1 cellular context compared by ENCODE assay signal in the genomic region with DNA sequence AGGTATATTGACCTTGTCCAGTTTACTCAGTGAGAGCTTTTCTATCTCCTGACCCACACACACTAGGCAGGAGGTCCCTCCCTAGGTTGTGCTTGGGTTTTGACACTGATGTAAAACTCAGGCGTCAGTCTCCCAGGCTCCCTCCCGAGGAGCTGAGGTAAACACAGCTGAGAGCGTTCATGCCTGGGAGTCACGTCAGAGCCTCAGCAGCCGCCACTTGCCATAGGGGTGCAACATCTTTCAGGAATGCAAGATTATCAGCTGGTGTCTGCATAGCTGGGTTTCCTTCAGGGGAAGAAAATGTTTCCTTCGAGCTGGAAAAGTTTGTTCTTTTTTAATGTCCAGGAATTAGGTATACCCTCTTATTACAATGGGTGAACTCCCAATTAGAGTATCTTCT.
A peak's percentile ranks its signal among the peaks of the same experiment; 100 is the strongest.
TF ChIP-seq lines count a peak whose summit lies in the region.

No MANE protein-coding gene starts in this region.

TF ChIP-seq in HEK293, 187 proteins besides CTCF, POLR2A, EP300 and RAD21 (continued from another document):
- TF ChIP-seq, protein P1, sequence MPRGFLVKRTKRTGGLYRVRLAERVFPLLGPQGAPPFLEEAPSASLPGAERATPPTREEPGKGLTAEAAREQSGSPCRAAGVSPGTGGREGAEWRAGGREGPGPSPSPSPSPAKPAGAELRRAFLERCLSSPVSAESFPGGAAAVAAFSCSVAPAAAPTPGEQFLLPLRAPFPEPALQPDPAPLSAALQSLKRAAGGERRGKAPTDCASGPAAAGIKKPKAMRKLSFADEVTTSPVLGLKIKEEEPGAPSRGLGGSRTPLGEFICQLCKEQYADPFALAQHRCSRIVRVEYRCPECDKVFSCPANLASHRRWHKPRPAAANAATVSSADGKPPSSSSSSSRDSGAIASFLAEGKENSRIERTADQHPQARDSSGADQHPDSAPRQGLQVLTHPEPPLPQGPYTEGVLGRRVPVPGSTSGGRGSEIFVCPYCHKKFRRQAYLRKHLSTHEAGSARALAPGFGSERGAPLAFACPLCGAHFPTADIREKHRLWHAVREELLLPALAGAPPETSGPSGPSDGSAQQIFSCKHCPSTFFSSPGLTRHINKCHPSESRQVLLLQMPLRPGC (tag by site-specific recombination; IDR thresholded peaks at IDR 0.05) = peak; percentile 58; the same call in 1 of the 2 replicates
- TF ChIP-seq ZIC2 (tag by site-specific recombination; IDR thresholded peaks at IDR 0.05) (peak; percentile 88), IKZF3 (tag by site-specific recombination; IDR thresholded peaks at IDR 0.05) (peak; percentile 89), ZNF660 (tag by site-specific recombination; IDR thresholded peaks at IDR 0.05) (peak; percentile 47; the same call in 1 of the 2 replicates), ZSCAN16 (tag by site-specific recombination; IDR thresholded peaks at IDR 0.05) (peak; percentile 73; the same call in 1 of the 2 replicates), SP7 (tag by site-specific recombination; IDR thresholded peaks at IDR 0.05) (peak; percentile 70), ZNF544 (tag by site-specific recombination; IDR thresholded peaks at IDR 0.05) (no peak), OSR2 (tag by site-specific recombination; IDR thresholded peaks at IDR 0.05) (peak; percentile 33; the same call in 1 of the 2 replicates), ZNF138 (tag by site-specific recombination; IDR thresholded peaks at IDR 0.05; ENCODE audit: borderline replicate concordance) (no peak), ZEB2 (tag by site-specific recombination; IDR thresholded peaks at IDR 0.05) (0 out of 2 replicates have a peak, but pooled peaks have one; percentile 25), YY2 (tag by site-specific recombination; IDR thresholded peaks at IDR 0.05) (no peak), KLF16 (tag by site-specific recombination; IDR thresholded peaks at IDR 0.05) (no peak), ZNF266 (tag by site-specific recombination; IDR thresholded peaks at IDR 0.05; ENCODE audit: low read depth) (no peak), ZNF600 (tag by site-specific recombination; IDR thresholded peaks at IDR 0.05) (peak; percentile 89), ZNF19 (tag by site-specific recombination; IDR thresholded peaks at IDR 0.05; ENCODE audit: low read depth) (no peak), ZBTB21 (tag by site-specific recombination; IDR thresholded peaks at IDR 0.05) (peak; percentile 67; the same call in 1 of the 2 replicates), ZNF248 (tag by site-specific recombination; IDR thresholded peaks at IDR 0.05) (no peak), WT1 (tag by site-specific recombination; IDR thresholded peaks at IDR 0.05) (peak; percentile 89), ZNF629 (tag by site-specific recombination; IDR thresholded peaks at IDR 0.05) (peak; percentile 93), SP2 (tag by site-specific recombination; IDR thresholded peaks at IDR 0.05) (no peak), ZNF394 (tag by site-specific recombination; IDR thresholded peaks at IDR 0.05; ENCODE audit: borderline replicate concordance) (0 out of 2 replicates have a peak, but pooled peaks have one; percentile 15), ZNF530 (tag by site-specific recombination; IDR thresholded peaks at IDR 0.05; ENCODE audit: low read depth) (no peak), SCRT1 (tag by site-specific recombination; IDR thresholded peaks at IDR 0.05; ENCODE audit: borderline replicate concordance) (no peak), ZFP37 (tag by site-specific recombination; IDR thresholded peaks at IDR 0.05) (no peak), ZFP41 (tag by site-specific recombination; IDR thresholded peaks at IDR 0.05; ENCODE audit: borderline replicate concordance) (no peak), ZFP69B (tag by site-specific recombination; IDR thresholded peaks at IDR 0.05) (no peak), KLF10 (tag by site-specific recombination; IDR thresholded peaks at IDR 0.05) (peak; percentile 62; the same call in 1 of the 2 replicates), ZNF626 (tag by site-specific recombination; IDR thresholded peaks at IDR 0.05) (no peak), ZNF423 (tag by site-specific recombination; IDR thresholded peaks at IDR 0.05) (peak; percentile 64; the same call in 1 of the 2 replicates), ZNF654 (tag by site-specific recombination; IDR thresholded peaks at IDR 0.05; ENCODE audit: low read depth) (no peak), ZNF184 (tag by site-specific recombination; IDR thresholded peaks at IDR 0.05) (no peak), ZBTB20 (tag by site-specific recombination; IDR thresholded peaks at IDR 0.05) (no peak), ZNF561 (tag by site-specific recombination; IDR thresholded peaks at IDR 0.05; ENCODE audit: borderline replicate concordance) (peak; percentile 77), FEZF1 (tag by site-specific recombination; IDR thresholded peaks at IDR 0.05) (no peak), ZNF501 (tag by site-specific recombination; IDR thresholded peaks at IDR 0.05) (peak; percentile 16; the same call in 1 of the 2 replicates), ZNF768 (tag by site-specific recombination; IDR thresholded peaks at IDR 0.05) (no peak), ZNF221 (tag by site-specific recombination; IDR thresholded peaks at IDR 0.05; ENCODE audit: borderline replicate concordance) (no peak), ZNF624 (tag by site-specific recombination; IDR thresholded peaks at IDR 0.05) (no peak), ZNF76 (tag by site-specific recombination; IDR thresholded peaks at IDR 0.05; ENCODE audit: borderline replicate concordance, low read depth) (no peak), BCL11B (tag by site-specific recombination; IDR thresholded peaks at IDR 0.05; ENCODE audit: low read depth) (no peak), ZFHX2 (tag by site-specific recombination; conservative IDR thresholded peaks at IDR 0.05) (no peak), GLIS2 (tag by site-specific recombination; IDR thresholded peaks at IDR 0.05) (peak; percentile 59)
- TF ChIP-seq, protein P2, sequence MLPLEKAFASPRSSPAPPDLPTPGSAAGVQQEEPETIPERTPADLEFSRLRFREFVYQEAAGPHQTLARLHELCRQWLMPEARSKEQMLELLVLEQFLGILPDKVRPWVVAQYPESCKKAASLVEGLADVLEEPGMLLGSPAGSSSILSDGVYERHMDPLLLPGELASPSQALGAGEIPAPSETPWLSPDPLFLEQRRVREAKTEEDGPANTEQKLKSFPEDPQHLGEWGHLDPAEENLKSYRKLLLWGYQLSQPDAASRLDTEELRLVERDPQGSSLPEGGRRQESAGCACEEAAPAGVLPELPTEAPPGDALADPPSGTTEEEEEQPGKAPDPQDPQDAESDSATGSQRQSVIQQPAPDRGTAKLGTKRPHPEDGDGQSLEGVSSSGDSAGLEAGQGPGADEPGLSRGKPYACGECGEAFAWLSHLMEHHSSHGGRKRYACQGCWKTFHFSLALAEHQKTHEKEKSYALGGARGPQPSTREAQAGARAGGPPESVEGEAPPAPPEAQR (tag by site-specific recombination; IDR thresholded peaks at IDR 0.05) = no peak
- TF ChIP-seq, protein P3, sequence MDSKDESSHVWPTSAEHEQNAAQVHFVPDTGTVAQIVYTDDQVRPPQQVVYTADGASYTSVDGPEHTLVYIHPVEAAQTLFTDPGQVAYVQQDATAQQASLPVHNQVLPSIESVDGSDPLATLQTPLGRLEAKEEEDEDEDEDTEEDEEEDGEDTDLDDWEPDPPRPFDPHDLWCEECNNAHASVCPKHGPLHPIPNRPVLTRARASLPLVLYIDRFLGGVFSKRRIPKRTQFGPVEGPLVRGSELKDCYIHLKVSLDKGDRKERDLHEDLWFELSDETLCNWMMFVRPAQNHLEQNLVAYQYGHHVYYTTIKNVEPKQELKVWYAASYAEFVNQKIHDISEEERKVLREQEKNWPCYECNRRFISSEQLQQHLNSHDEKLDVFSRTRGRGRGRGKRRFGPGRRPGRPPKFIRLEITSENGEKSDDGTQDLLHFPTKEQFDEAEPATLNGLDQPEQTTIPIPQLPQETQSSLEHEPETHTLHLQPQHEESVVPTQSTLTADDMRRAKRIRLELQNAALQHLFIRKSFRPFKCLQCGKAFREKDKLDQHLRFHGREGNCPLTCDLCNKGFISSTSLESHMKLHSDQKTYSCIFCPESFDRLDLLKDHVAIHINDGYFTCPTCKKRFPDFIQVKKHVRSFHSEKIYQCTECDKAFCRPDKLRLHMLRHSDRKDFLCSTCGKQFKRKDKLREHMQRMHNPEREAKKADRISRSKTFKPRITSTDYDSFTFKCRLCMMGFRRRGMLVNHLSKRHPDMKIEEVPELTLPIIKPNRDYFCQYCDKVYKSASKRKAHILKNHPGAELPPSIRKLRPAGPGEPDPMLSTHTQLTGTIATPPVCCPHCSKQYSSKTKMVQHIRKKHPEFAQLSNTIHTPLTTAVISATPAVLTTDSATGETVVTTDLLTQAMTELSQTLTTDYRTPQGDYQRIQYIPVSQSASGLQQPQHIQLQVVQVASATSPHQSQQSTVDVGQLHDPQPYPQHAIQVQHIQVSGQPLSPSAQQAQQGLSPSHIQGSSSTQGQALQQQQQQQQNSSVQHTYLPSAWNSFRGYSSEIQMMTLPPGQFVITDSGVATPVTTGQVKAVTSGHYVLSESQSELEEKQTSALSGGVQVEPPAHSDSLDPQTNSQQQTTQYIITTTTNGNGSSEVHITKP (tag by site-specific recombination; IDR thresholded peaks at IDR 0.05) = peak; percentile 88
- TF ChIP-seq, protein P4, sequence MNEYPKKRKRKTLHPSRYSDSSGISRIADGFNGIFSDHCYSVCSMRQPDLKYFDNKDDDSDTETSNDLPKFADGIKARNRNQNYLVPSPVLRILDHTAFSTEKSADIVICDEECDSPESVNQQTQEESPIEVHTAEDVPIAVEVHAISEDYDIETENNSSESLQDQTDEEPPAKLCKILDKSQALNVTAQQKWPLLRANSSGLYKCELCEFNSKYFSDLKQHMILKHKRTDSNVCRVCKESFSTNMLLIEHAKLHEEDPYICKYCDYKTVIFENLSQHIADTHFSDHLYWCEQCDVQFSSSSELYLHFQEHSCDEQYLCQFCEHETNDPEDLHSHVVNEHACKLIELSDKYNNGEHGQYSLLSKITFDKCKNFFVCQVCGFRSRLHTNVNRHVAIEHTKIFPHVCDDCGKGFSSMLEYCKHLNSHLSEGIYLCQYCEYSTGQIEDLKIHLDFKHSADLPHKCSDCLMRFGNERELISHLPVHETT (tag by site-specific recombination; IDR thresholded peaks at IDR 0.05) = no peak
- TF ChIP-seq, protein P5, sequence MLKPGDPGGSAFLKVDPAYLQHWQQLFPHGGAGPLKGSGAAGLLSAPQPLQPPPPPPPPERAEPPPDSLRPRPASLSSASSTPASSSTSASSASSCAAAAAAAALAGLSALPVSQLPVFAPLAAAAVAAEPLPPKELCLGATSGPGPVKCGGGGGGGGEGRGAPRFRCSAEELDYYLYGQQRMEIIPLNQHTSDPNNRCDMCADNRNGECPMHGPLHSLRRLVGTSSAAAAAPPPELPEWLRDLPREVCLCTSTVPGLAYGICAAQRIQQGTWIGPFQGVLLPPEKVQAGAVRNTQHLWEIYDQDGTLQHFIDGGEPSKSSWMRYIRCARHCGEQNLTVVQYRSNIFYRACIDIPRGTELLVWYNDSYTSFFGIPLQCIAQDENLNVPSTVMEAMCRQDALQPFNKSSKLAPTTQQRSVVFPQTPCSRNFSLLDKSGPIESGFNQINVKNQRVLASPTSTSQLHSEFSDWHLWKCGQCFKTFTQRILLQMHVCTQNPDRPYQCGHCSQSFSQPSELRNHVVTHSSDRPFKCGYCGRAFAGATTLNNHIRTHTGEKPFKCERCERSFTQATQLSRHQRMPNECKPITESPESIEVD (tag by site-specific recombination; IDR thresholded peaks at IDR 0.05) = peak; percentile 81
- TF ChIP-seq, protein P6, sequence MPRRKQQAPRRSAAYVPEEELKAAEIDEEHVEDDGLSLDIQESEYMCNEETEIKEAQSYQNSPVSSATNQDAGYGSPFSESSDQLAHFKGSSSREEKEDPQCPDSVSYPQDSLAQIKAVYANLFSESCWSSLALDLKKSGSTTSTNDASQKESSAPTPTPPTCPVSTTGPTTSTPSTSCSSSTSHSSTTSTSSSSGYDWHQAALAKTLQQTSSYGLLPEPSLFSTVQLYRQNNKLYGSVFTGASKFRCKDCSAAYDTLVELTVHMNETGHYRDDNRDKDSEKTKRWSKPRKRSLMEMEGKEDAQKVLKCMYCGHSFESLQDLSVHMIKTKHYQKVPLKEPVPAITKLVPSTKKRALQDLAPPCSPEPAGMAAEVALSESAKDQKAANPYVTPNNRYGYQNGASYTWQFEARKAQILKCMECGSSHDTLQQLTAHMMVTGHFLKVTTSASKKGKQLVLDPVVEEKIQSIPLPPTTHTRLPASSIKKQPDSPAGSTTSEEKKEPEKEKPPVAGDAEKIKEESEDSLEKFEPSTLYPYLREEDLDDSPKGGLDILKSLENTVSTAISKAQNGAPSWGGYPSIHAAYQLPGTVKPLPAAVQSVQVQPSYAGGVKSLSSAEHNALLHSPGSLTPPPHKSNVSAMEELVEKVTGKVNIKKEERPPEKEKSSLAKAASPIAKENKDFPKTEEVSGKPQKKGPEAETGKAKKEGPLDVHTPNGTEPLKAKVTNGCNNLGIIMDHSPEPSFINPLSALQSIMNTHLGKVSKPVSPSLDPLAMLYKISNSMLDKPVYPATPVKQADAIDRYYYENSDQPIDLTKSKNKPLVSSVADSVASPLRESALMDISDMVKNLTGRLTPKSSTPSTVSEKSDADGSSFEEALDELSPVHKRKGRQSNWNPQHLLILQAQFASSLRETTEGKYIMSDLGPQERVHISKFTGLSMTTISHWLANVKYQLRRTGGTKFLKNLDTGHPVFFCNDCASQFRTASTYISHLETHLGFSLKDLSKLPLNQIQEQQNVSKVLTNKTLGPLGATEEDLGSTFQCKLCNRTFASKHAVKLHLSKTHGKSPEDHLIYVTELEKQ (tag by site-specific recombination; IDR thresholded peaks at IDR 0.05; ENCODE audit: borderline replicate concordance) = 0 out of 2 replicates have a peak, but pooled peaks have one; percentile 23
- TF ChIP-seq, protein P7, sequence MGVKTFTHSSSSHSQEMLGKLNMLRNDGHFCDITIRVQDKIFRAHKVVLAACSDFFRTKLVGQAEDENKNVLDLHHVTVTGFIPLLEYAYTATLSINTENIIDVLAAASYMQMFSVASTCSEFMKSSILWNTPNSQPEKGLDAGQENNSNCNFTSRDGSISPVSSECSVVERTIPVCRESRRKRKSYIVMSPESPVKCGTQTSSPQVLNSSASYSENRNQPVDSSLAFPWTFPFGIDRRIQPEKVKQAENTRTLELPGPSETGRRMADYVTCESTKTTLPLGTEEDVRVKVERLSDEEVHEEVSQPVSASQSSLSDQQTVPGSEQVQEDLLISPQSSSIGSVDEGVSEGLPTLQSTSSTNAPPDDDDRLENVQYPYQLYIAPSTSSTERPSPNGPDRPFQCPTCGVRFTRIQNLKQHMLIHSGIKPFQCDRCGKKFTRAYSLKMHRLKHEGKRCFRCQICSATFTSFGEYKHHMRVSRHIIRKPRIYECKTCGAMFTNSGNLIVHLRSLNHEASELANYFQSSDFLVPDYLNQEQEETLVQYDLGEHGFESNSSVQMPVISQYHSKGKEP (tag by site-specific recombination; IDR thresholded peaks at IDR 0.05) = peak; percentile 67
- TF ChIP-seq, protein P8, sequence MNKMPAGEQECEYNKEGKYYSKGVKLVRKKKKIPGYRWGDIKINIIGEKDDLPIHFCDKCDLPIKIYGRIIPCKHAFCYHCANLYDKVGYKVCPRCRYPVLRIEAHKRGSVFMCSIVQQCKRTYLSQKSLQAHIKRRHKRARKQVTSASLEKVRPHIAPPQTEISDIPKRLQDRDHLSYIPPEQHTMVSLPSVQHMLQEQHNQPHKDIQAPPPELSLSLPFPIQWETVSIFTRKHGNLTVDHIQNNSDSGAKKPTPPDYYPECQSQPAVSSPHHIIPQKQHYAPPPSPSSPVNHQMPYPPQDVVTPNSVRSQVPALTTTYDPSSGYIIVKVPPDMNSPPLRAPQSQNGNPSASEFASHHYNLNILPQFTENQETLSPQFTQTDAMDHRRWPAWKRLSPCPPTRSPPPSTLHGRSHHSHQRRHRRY (tag by site-specific recombination; IDR thresholded peaks at IDR 0.05) = no peak
